In genomic region chr12:52670961-52671360, GRCh38 we compare ENCODE assay signal across 25 cellular contexts. TPM values are rescaled to one million over a fixed set of nuclear protein-coding genes. Genes with fewer than 3 reads are reported as not detected.
DNase-seq lines count a peak whose midpoint lies in the region; ATAC-seq, FAIRE-seq and TF ChIP-seq lines count a peak whose summit lies in the region.
"Had no signal": no experiment of that assay in that cellular context is flagged by ENCODE, and none has a peak within 500 bp of the region (broad histone marks: within the 10 kb centered on the region; RNA-seq: fewer than 3 reads in every experiment).

No MANE protein-coding gene starts in this region.

- H3K9me2 ChIP-seq in PC-9 (ENCODE audit: insufficient read depth): no peaks in the 10 kb centered on the region

- no peak for TF ChIP-seq CTCF in PC-9 (conservative IDR thresholded peaks at IDR 0.05)
- no peak for TF ChIP-seq CTCF in bronchial epithelial cell (IDR thresholded peaks at IDR 0.05; ENCODE audit: insufficient read depth, low read length, severe bottlenecking)
- TF ChIP-seq CTCF in keratinocyte (optimal IDR thresholded peaks at IDR 0.05 in 1 of 3, IDR thresholded peaks at IDR 0.05 in 1 of 3, conservative IDR thresholded peaks at IDR 0.05 in 1 of 3; ENCODE audit: extremely low read depth in 1 of 3, insufficient read depth in 2 of 3, low read length in 3 of 3): no peak

- H3K27ac Mint-ChIP-seq in activated T-helper 2 cell treated with anti-CD3 and anti-CD28 coated beads, Interferon-gamma antibody, Interleukin-2, Interleukin-4, amounts not matched to agents 10 μg/mL and 5 μg/mL and 100 μg/mL, durations not matched to agents 14 hours and 24 hours and 36 hours: no peak overlapping the region
- H3K27ac Mint-ChIP-seq: CD4-positive, CD25-positive, alpha-beta regulatory T cell; CD8-positive, alpha-beta memory T cell had no signal

- DNase-seq in HPDE6-E6E7 (ENCODE audit: extremely low spot score) (peak; percentile 32), PC-9 (peak; percentile 8 to 87), bronchial epithelial cell (ENCODE audit: low read depth) (peak; percentile 60), keratinocyte (ENCODE audit: low read depth, low spot score) (peak; percentile 23)
- no peak for DNase-seq in activated T-helper 2 cell treated with anti-CD3 and anti-CD28 coated beads, Interferon-gamma antibody, Interleukin-2, Interleukin-4, amounts not matched to agents 10 μg/mL and 5 μg/mL and 100 μg/mL, durations not matched to agents 14 hours and 24 hours and 36 hours (ENCODE audit: low spot score)
- no peak for DNase-seq in activated CD8-positive, alpha-beta memory T cell treated with anti-CD3 and anti-CD28 coated beads, Interleukin-2, amount 50 U/mL, for 48 hours
- DNase-seq: BE2C; C1 segment of cervical spinal cord; CD4-positive, CD25-positive, alpha-beta regulatory T cell; CD8-positive, alpha-beta memory T cell; COR-L47; DMS 273 treated with DMSO at 0.1 percent for 48 hours; DMS53; DND-41; EL; GM23248; IMR-90 had no signal

- ATAC-seq in GM21390 (IDR thresholded peaks at IDR 0.05; ENCODE audit: unreplicated experiment) (no peak), GM19467 (IDR thresholded peaks at IDR 0.05; ENCODE audit: unreplicated experiment) (no peak)
- ATAC-seq: GM12878 had no signal

- POLR2A ChIA-PET in PC-9 (lab: Charles Lee; ENCODE audit: unreplicated experiment): no interaction called here

- H4K20me1 ChIP-seq in PC-9 (ENCODE audit: insufficient read depth) (no peaks in the 10 kb centered on the region), keratinocyte (ENCODE audit: control insufficient read depth, extremely low read depth, insufficient read depth, low read length) (no peaks in the 10 kb centered on the region)

- H3K79me2 ChIP-seq in PC-9 (ENCODE audit: low read depth) (no peaks in the 10 kb centered on the region), keratinocyte (ENCODE audit: control insufficient read depth, insufficient read depth, low read length) (no peaks in the 10 kb centered on the region)

- H3K27ac ChIP-seq in PC-9: peak overlapping the region; percentile 86
- H3K27ac ChIP-seq in keratinocyte (ENCODE audit: control insufficient read depth, insufficient read depth, low read length): no peak overlapping the region
- H3K27ac ChIP-seq: GM23248 had no signal

- no peaks in the 10 kb centered on the region for H3K9me1 ChIP-seq in keratinocyte (ENCODE audit: control insufficient read depth, extremely low read depth, insufficient read depth, low read length)

- no peak overlapping the region for H3K4me3 ChIP-seq in PC-9
- H3K4me3 ChIP-seq in bronchial epithelial cell (ENCODE audit: low read depth, low read length): no peak overlapping the region
- no peak overlapping the region for H3K4me3 ChIP-seq in keratinocyte (ENCODE audit: control insufficient read depth in 2 of 3, extremely low read depth in 1 of 3, insufficient read depth in 2 of 3, low read depth in 1 of 3, low read length in 3 of 3)
- H3K4me3 ChIP-seq: GM12878, GM23248, HAP-1 had no signal

- no peak overlapping the region for H3K4me3 Mint-ChIP-seq in activated T-helper 2 cell treated with anti-CD3 and anti-CD28 coated beads, Interferon-gamma antibody, Interleukin-2, Interleukin-4, amounts not matched to agents 10 μg/mL and 5 μg/mL and 100 μg/mL, durations not matched to agents 14 hours and 24 hours and 36 hours (ENCODE audit: low read depth)
- H3K4me3 Mint-ChIP-seq: CD4-positive, CD25-positive, alpha-beta regulatory T cell; CD8-positive, alpha-beta memory T cell had no signal

- H3K4me1 ChIP-seq in PC-9 (replicated peaks; ENCODE audit: insufficient read depth) (peaks cover 35% of the 10 kb centered on the region), keratinocyte (ENCODE audit: control insufficient read depth, extremely low read depth, insufficient read depth, low read length) (peaks cover 11% of the 10 kb centered on the region)
- H3K4me1 ChIP-seq: BE2C, HAP-1 had no signal

- no peak for FAIRE-seq in bronchial epithelial cell (lab: Jason Lieb, UNC)
- FAIRE-seq in keratinocyte (lab: Jason Lieb, UNC): peak; percentile 60
- FAIRE-seq: GM12878 had no signal

- peaks cover 2% of the 10 kb centered on the region for H3K4me1 Mint-ChIP-seq in activated T-helper 2 cell treated with anti-CD3 and anti-CD28 coated beads, Interferon-gamma antibody, Interleukin-2, Interleukin-4, amounts not matched to agents 10 μg/mL and 5 μg/mL and 100 μg/mL, durations not matched to agents 14 hours and 24 hours and 36 hours (ENCODE audit: low read depth)
- H3K4me1 Mint-ChIP-seq: CD4-positive, CD25-positive, alpha-beta regulatory T cell; CD8-positive, alpha-beta memory T cell had no signal

- H3K27me3 Mint-ChIP-seq in activated T-helper 2 cell treated with anti-CD3 and anti-CD28 coated beads, Interferon-gamma antibody, Interleukin-2, Interleukin-4, amounts not matched to agents 10 μg/mL and 5 μg/mL and 100 μg/mL, durations not matched to agents 14 hours and 24 hours and 36 hours (ENCODE audit: low read depth): peaks cover 10% of the 10 kb centered on the region

- intact Hi-C loops in PC-9 (cut with micrococcal nuclease; ENCODE audit: unreplicated experiment): loop anchor here (5.0 kb wide), 3 partner anchors 149 to 524 kb away; partner anchors contain the start of gene KRT5
- intact Hi-C loops in activated T-helper 2 cell treated with anti-CD3 and anti-CD28 coated beads, Interferon-gamma antibody, Interleukin-2, Interleukin-4, amounts not matched to agents 10 μg/mL and 5 μg/mL and 100 μg/mL, durations not matched to agents 14 hours and 24 hours and 36 hours (cut with micrococcal nuclease): no loop called here

- H3K36me3 Mint-ChIP-seq in activated T-helper 2 cell treated with anti-CD3 and anti-CD28 coated beads, Interferon-gamma antibody, Interleukin-2, Interleukin-4, amounts not matched to agents 10 μg/mL and 5 μg/mL and 100 μg/mL, durations not matched to agents 14 hours and 24 hours and 36 hours (ENCODE audit: low read depth): no peaks in the 10 kb centered on the region
- H3K36me3 Mint-ChIP-seq: CD4-positive, CD25-positive, alpha-beta regulatory T cell; CD8-positive, alpha-beta memory T cell had no signal

- BruUV-seq in PC-9 (replicated peaks; lab: Mats Ljungman, UMichigan): no TSS peak

- CTCF ChIA-PET in PC-9 (lab: Charles Lee): no interaction called here

- H2AFZ ChIP-seq in PC-9 (no peak overlapping the region), keratinocyte (ENCODE audit: control insufficient read depth, low read length) (no peak overlapping the region)
- H2AFZ ChIP-seq: GM23248 had no signal

- dilution Hi-C loops in keratinocyte (cut with MboI; ENCODE audit: extremely low pct_ligation_motif_present, low sequenced_read_pairs): no loop called here

- H3K36me3 ChIP-seq in PC-9 (ENCODE audit: low read depth) (no peaks in the 10 kb centered on the region), bronchial epithelial cell (ENCODE audit: control insufficient read depth, insufficient read depth, low read length) (no peaks in the 10 kb centered on the region), keratinocyte (ENCODE audit: control insufficient read depth in 2 of 2, extremely low read depth in 1 of 2, insufficient read depth in 2 of 2, low read length in 2 of 2) (no peaks in the 10 kb centered on the region)
- H3K36me3 ChIP-seq: BE2C, HAP-1 had no signal

- H3K4me2 ChIP-seq in PC-9 (peak overlapping the region; percentile 39; the same call in 1 of the 2 replicates), keratinocyte (ENCODE audit: control insufficient read depth, extremely low read depth, insufficient read depth, low read depth, low read length) (no peak overlapping the region)

- H3K9ac ChIP-seq in keratinocyte (ENCODE audit: control insufficient read depth, extremely low read depth, insufficient read depth, low read length): no peak overlapping the region
- H3K9ac ChIP-seq: GM23248 had no signal

- H3F3A ChIP-seq in PC-9 (ENCODE audit: insufficient read depth, low read depth): peaks cover 30% of the 10 kb centered on the region

- H3K9me3 Mint-ChIP-seq in activated T-helper 2 cell treated with anti-CD3 and anti-CD28 coated beads, Interferon-gamma antibody, Interleukin-2, Interleukin-4, amounts not matched to agents 10 μg/mL and 5 μg/mL and 100 μg/mL, durations not matched to agents 14 hours and 24 hours and 36 hours: no peaks in the 10 kb centered on the region
- H3K9me3 Mint-ChIP-seq: CD8-positive, alpha-beta memory T cell had no signal

- no peaks in the 10 kb centered on the region; the same call in 1 of the 2 replicates for H3K9me3 ChIP-seq in PC-9 (ENCODE audit: insufficient read depth, low read depth)
- H3K9me3 ChIP-seq in keratinocyte (ENCODE audit: control insufficient read depth, low read depth, low read length): no peaks in the 10 kb centered on the region
- H3K9me3 ChIP-seq: BE2C, HAP-1 had no signal

- H3K27me3 ChIP-seq in PC-9 (ENCODE audit: insufficient read depth, low read depth) (no peaks in the 10 kb centered on the region), bronchial epithelial cell (ENCODE audit: control insufficient read depth, insufficient read depth, low read length) (no peaks in the 10 kb centered on the region), keratinocyte (ENCODE audit: control insufficient read depth, extremely low read depth, insufficient read depth, low read length) (peaks cover 15% of the 10 kb centered on the region)

RNA-seq across cellular contexts. Expression of gene KRT1, which starts 9.2 kb away (rescaled TPM):
- not detected in 2 replicates for total RNA-seq in PC-9 (2021)
- total RNA-seq in bronchial epithelial cell: not detected in 2 replicates
- 26.9 to 93.0 TPM (median 92.2 TPM) in 3 replicates for polyA plus RNA-seq in keratinocyte
- 2,556 TPM for polyA plus RNA-seq in keratinocyte (2011; ENCODE audit: low read depth)
- polyA plus RNA-seq in keratinocyte (2011; cell fraction: cytosol; rRNA removed): 33.7 and 55.3 TPM in 2 replicates
- 147 and 179 TPM in 2 replicates for polyA plus RNA-seq in keratinocyte (2011; cell fraction: nucleus; rRNA removed)
- polyA plus RNA-seq in keratinocyte (2012; ENCODE audit: low replicate concordance): 31.3 and 1,536 TPM in 2 replicates
- polyA minus RNA-seq in keratinocyte: 16.4 to 59.4 TPM (median 35.1 TPM) in 3 replicates
- 14.0 TPM for polyA minus RNA-seq in keratinocyte (2011; cell fraction: cytosol; rRNA and poly(A)+ RNA removed)
- 51.3 and 66.5 TPM in 2 replicates for polyA minus RNA-seq in keratinocyte (2011; cell fraction: nucleus; rRNA and poly(A)+ RNA removed)
- 3.0 and 3.4 TPM in 2 replicates for total RNA-seq in activated T-helper 2 cell treated with anti-CD3 and anti-CD28 coated beads, Interferon-gamma antibody, Interleukin-2, Interleukin-4, amounts not matched to agents 10 μg/mL and 5 μg/mL and 100 μg/mL, durations not matched to agents 14 hours and 24 hours and 36 hours
- total RNA-seq: A172; CD8-positive, alpha-beta memory T cell; G401; GM12878; GM23248; H4; HT1080; IMR-90 had no signal
- polyA plus RNA-seq: GM12878, GM23248, IMR-90 had no signal

RNA-seq across cellular contexts. Expression of gene KRT2, which starts 18.9 kb away (rescaled TPM):
- not detected in 2 replicates for total RNA-seq in PC-9 (2021)
- total RNA-seq in bronchial epithelial cell: not detected in 2 replicates
- 0.03 to 0.69 TPM (median 0.48 TPM) in 3 replicates for polyA plus RNA-seq in keratinocyte
- 4.2 TPM for polyA plus RNA-seq in keratinocyte (2011; ENCODE audit: low read depth)
- 0.04 and 0.06 TPM in 2 replicates for polyA plus RNA-seq in keratinocyte (2011; cell fraction: cytosol; rRNA removed)
- polyA plus RNA-seq in keratinocyte (2011; cell fraction: nucleus; rRNA removed): 0.31 and 0.34 TPM in 2 replicates
- 3.0 TPM in 1 of 2 replicates, not detected in the other for polyA plus RNA-seq in keratinocyte (2012; ENCODE audit: low replicate concordance)
- 0.10 to 0.40 TPM in 2 of 3 replicates, not detected in the other for polyA minus RNA-seq in keratinocyte
- not detected for polyA minus RNA-seq in keratinocyte (2011; cell fraction: cytosol; rRNA and poly(A)+ RNA removed)
- polyA minus RNA-seq in keratinocyte (2011; cell fraction: nucleus; rRNA and poly(A)+ RNA removed): 0.42 TPM in 1 of 2 replicates, not detected in the other
- total RNA-seq in activated T-helper 2 cell treated with anti-CD3 and anti-CD28 coated beads, Interferon-gamma antibody, Interleukin-2, Interleukin-4, amounts not matched to agents 10 μg/mL and 5 μg/mL and 100 μg/mL, durations not matched to agents 14 hours and 24 hours and 36 hours: not detected in 2 replicates
- total RNA-seq: A172; CD8-positive, alpha-beta memory T cell; G401; GM23248; HT1080; IMR-90 had no signal
- polyA plus RNA-seq: GM23248, IMR-90 had no signal

RNA-seq across cellular contexts. Expression of gene KRT77, which starts 32.4 kb away (rescaled TPM):
- not detected in 2 replicates for total RNA-seq in PC-9 (2021)
- under 0.01 TPM in 1 of 2 replicates, not detected in the other for total RNA-seq in bronchial epithelial cell
- polyA plus RNA-seq in keratinocyte: 0.54 to 4.6 TPM (median 1.3 TPM) in 3 replicates
- polyA plus RNA-seq in keratinocyte (2011; ENCODE audit: low read depth): 116 TPM
- 0.65 and 1.5 TPM in 2 replicates for polyA plus RNA-seq in keratinocyte (2011; cell fraction: cytosol; rRNA removed)
- polyA plus RNA-seq in keratinocyte (2011; cell fraction: nucleus; rRNA removed): 6.0 and 7.4 TPM in 2 replicates
- polyA plus RNA-seq in keratinocyte (2012; ENCODE audit: low replicate concordance): 0.68 and 82.1 TPM in 2 replicates
- polyA minus RNA-seq in keratinocyte: 0.52 to 2.0 TPM (median 1.1 TPM) in 3 replicates
- 0.58 TPM for polyA minus RNA-seq in keratinocyte (2011; cell fraction: cytosol; rRNA and poly(A)+ RNA removed)
- polyA minus RNA-seq in keratinocyte (2011; cell fraction: nucleus; rRNA and poly(A)+ RNA removed): 1.4 and 2.0 TPM in 2 replicates
- total RNA-seq in activated T-helper 2 cell treated with anti-CD3 and anti-CD28 coated beads, Interferon-gamma antibody, Interleukin-2, Interleukin-4, amounts not matched to agents 10 μg/mL and 5 μg/mL and 100 μg/mL, durations not matched to agents 14 hours and 24 hours and 36 hours: not detected in 2 replicates
- total RNA-seq: A172; CD4-positive, CD25-positive, alpha-beta regulatory T cell; CD8-positive, alpha-beta memory T cell; G401; GM12878; GM23248; H4; HT1080; IMR-90 had no signal
- polyA plus RNA-seq: CD4-positive, CD25-positive, alpha-beta regulatory T cell; CD8-positive, alpha-beta memory T cell; GM12878; GM23248; IMR-90 had no signal

RNA-seq across cellular contexts. Expression of gene KRT73, which starts 52.6 kb away (rescaled TPM):
- total RNA-seq in PC-9 (2021) (not detected in 2 replicates), bronchial epithelial cell (not detected in 2 replicates)
- polyA plus RNA-seq in keratinocyte: 0.03 TPM in 1 of 3 replicates, not detected in the others
- not detected for polyA plus RNA-seq in keratinocyte (2011; ENCODE audit: low read depth)
- polyA plus RNA-seq in keratinocyte (2011; cell fraction: cytosol; rRNA removed): not detected in 2 replicates
- not detected in 2 replicates for polyA plus RNA-seq in keratinocyte (2011; cell fraction: nucleus; rRNA removed)
- not detected in 2 replicates for polyA plus RNA-seq in keratinocyte (2012; ENCODE audit: low replicate concordance)
- polyA minus RNA-seq in keratinocyte: not detected in 3 replicates
- polyA minus RNA-seq in keratinocyte (2011; cell fraction: cytosol; rRNA and poly(A)+ RNA removed): not detected
- not detected in 2 replicates for polyA minus RNA-seq in keratinocyte (2011; cell fraction: nucleus; rRNA and poly(A)+ RNA removed)
- total RNA-seq in activated T-helper 2 cell treated with anti-CD3 and anti-CD28 coated beads, Interferon-gamma antibody, Interleukin-2, Interleukin-4, amounts not matched to agents 10 μg/mL and 5 μg/mL and 100 μg/mL, durations not matched to agents 14 hours and 24 hours and 36 hours: not detected in 2 replicates
- total RNA-seq: A172, G401, GM12878, GM23248, H4, HT1080, IMR-90 had no signal
- polyA plus RNA-seq: GM12878, GM23248, IMR-90 had no signal

Comparison
In these comparisons a context has a peak if more than half of its experiments do, and no peak if none do; other contexts are left out.
1. DNase-seq: peak in HPDE6-E6E7 (single experiment), PC-9 (2 of 2), bronchial epithelial cell (single experiment) and keratinocyte (single experiment); none in activated T-helper 2 cell treated with anti-CD3 and anti-CD28 coated beads, Interferon-gamma antibody, Interleukin-2, Interleukin-4, amounts not matched to agents 10 μg/mL and 5 μg/mL and 100 μg/mL, durations not matched to agents 14 hours and 24 hours and 36 hours (single experiment) and activated CD8-positive, alpha-beta memory T cell treated with anti-CD3 and anti-CD28 coated beads, Interleukin-2, amount 50 U/mL, for 48 hours (single experiment).